In the genomic region with DNA sequence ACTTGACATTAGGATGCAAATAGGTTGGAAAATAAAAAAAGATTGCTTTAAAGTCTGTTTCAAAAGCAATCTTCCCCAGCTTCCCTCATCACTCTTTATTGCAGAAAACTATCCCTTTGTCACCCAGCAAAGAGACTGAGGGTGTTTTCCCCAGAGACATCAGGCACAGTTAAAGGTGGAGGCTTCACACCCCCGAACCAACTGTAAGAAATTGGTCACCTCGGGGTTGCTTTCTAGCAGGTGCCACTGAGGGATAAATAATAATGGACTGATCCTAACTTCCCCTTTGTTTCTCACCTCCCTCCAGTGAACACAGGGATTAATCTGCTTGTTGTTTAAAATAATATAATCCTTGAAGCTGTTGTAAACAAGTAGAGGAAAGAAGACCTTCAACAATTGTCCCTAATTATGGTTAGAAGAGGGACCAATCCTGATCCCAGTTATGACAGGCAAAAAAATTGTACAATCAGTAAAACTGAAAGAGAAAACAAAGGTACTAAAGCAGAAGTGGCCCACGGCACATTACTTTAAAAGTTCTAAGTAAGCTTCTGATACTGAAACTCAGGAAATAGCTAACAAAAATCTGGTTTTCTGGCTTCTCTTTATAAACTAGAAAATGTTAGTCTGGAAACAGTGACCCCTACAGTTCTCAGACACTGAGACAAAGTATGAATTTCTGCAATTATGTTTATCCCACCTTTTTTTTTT, we compare ENCODE assay signal across 1 cellular context.
TF ChIP-seq lines count a peak whose summit lies in the region.

No MANE protein-coding gene starts in this region.

TF ChIP-seq in HCT116, 20 proteins besides CTCF, POLR2A, EP300 and RAD21 (continued from another document):
- TF ChIP-seq YY1 (IDR thresholded peaks at IDR 0.05; ENCODE audit: extremely low read depth, insufficient replicate concordance, low read depth, low read length) (no peak), POLR2AphosphoS5 (IDR thresholded peaks at IDR 0.05; ENCODE audit: low read depth, low read length) (no peak), SRF (IDR thresholded peaks at IDR 0.05; ENCODE audit: low read depth) (no peak), EZH2phosphoT487 (IDR thresholded peaks at IDR 0.05; ENCODE audit: borderline replicate concordance) (no peak), CEBPB (IDR thresholded peaks at IDR 0.05; ENCODE audit: low read depth) (no peak), ZFX (IDR thresholded peaks at IDR 0.05) (no peak), TCF7L2 (IDR thresholded peaks at IDR 0.05; ENCODE audit: borderline replicate concordance, extremely low read depth, insufficient read depth, insufficient read length) (no peak)
- TF ChIP-seq, protein P1, sequence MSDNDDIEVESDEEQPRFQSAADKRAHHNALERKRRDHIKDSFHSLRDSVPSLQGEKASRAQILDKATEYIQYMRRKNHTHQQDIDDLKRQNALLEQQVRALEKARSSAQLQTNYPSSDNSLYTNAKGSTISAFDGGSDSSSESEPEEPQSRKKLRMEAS (IDR thresholded peaks at IDR 0.05): no peak
- TF ChIP-seq, protein P2, sequence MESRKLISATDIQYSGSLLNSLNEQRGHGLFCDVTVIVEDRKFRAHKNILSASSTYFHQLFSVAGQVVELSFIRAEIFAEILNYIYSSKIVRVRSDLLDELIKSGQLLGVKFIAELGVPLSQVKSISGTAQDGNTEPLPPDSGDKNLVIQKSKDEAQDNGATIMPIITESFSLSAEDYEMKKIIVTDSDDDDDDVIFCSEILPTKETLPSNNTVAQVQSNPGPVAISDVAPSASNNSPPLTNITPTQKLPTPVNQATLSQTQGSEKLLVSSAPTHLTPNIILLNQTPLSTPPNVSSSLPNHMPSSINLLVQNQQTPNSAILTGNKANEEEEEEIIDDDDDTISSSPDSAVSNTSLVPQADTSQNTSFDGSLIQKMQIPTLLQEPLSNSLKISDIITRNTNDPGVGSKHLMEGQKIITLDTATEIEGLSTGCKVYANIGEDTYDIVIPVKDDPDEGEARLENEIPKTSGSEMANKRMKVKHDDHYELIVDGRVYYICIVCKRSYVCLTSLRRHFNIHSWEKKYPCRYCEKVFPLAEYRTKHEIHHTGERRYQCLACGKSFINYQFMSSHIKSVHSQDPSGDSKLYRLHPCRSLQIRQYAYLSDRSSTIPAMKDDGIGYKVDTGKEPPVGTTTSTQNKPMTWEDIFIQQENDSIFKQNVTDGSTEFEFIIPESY (IDR thresholded peaks at IDR 0.05; ENCODE audit: extremely low read depth, insufficient replicate concordance, low read length): no peak
